Comparison of ENCODE assay signal across 14 cellular contexts in genomic region chr12:79454338-79454777, GRCh38.
A peak's percentile ranks its signal among the peaks of the same experiment; 100 is the strongest.
DNase-seq lines count a peak whose midpoint lies in the region; ATAC-seq and TF ChIP-seq lines count a peak whose summit lies in the region.
"Had no signal": no experiment of that assay in that cellular context is flagged by ENCODE, and none has a peak within 500 bp of the region (broad histone marks: within the 10 kb centered on the region; RNA-seq: fewer than 3 reads in every experiment).

No MANE protein-coding gene starts in this region.

- H2BK120ac ChIP-seq in mesendoderm (ENCODE audit: low read depth, low read length) = no peak overlapping the region

- no peak overlapping the region for H3K4me3 Mint-ChIP-seq in activated CD4-positive, alpha-beta T cell treated with anti-CD3 and anti-CD28 coated beads for 36 hours
- H3K4me3 Mint-ChIP-seq: activated naive CD4-positive, alpha-beta T cell treated with anti-CD3 and anti-CD28 coated beads, Interleukin-2, amount 10 ng/mL, durations not matched to agents 7 days and 5 days had no signal

- H3K4me1 ChIP-seq in ACC112 (ENCODE audit: control insufficient read depth, insufficient read depth, low read length, unreplicated experiment) = peaks cover 39% of the 10 kb centered on the region
- H3K4me1 ChIP-seq in mesendoderm (ENCODE audit: control insufficient read depth, low read depth, low read length) = peaks cover 4% of the 10 kb centered on the region
- H3K4me1 ChIP-seq: lower lobe of right lung, spleen had no signal

- no peak overlapping the region for H2AK5ac ChIP-seq in mesendoderm (ENCODE audit: low read length)

- no peak overlapping the region for H3K4ac ChIP-seq in mesendoderm (ENCODE audit: low read depth, low read length)

- H2BK5ac ChIP-seq in mesendoderm (ENCODE audit: low read length) = no peak overlapping the region

- H3K18ac ChIP-seq in mesendoderm (ENCODE audit: low read length) = peak overlapping the region; percentile 22

- H3K27ac ChIP-seq in ACC112 (ENCODE audit: low read depth, low read length) = peak overlapping the region; percentile 10; the same call in 1 of the 2 replicates
- H3K27ac ChIP-seq in mesendoderm (ENCODE audit: low read depth, low read length) = no peak overlapping the region
- H3K27ac ChIP-seq: HL-60, lower lobe of right lung, spleen had no signal

- TF ChIP-seq CTCF in choroid plexus epithelial cell (conservative IDR thresholded peaks at IDR 0.05; ENCODE audit: low read depth, low read length) = no peak

- no peaks in the 10 kb centered on the region for H3K36me3 ChIP-seq in ACC112 (ENCODE audit: insufficient read depth, low read length)
- H3K36me3 ChIP-seq in mesendoderm (ENCODE audit: control insufficient read depth, insufficient read depth, low read length) = no peaks in the 10 kb centered on the region
- H3K36me3 ChIP-seq: lower lobe of right lung, spleen had no signal

- no peak overlapping the region for H3K23ac ChIP-seq in mesendoderm (ENCODE audit: low read length)

- H4K8ac ChIP-seq in mesendoderm (ENCODE audit: low read depth, low read length) = no peak overlapping the region

- no peak overlapping the region for H4K5ac ChIP-seq in mesendoderm (ENCODE audit: low read length)

- no peak overlapping the region for H3K27ac Mint-ChIP-seq in activated CD4-positive, alpha-beta T cell treated with anti-CD3 and anti-CD28 coated beads for 36 hours
- H3K27ac Mint-ChIP-seq: activated naive CD4-positive, alpha-beta T cell treated with anti-CD3 and anti-CD28 coated beads, Interleukin-2, amount 10 ng/mL, durations not matched to agents 7 days and 5 days had no signal

- POLR2A ChIA-PET in activated CD4-positive, alpha-beta T cell treated with anti-CD3 and anti-CD28 coated beads for 36 hours (lab: Charles Lee) = no interaction called here

- H2BK15ac ChIP-seq in mesendoderm (replicated peaks; ENCODE audit: low read depth) = no peak overlapping the region

- WGBS in mesendoderm (ENCODE audit: extremely low coverage, insufficient coverage, low lambda C conversion rate) = no CpG with 5 or more reads among the region's 3 CpGs

- H2AFZ ChIP-seq in ACC112 (ENCODE audit: low read length, unreplicated experiment) = no peak overlapping the region

- no peaks in the 10 kb centered on the region for H3K79me1 ChIP-seq in mesendoderm (ENCODE audit: low read length)

- DNase-seq in NCI-H226 = peak; percentile 65
- DNase-seq in choroid plexus epithelial cell (ENCODE audit: low read depth) = peak; percentile 90
- DNase-seq in mesendoderm = peak; percentile 10
- no peak for DNase-seq in activated CD4-positive, alpha-beta T cell treated with anti-CD3 and anti-CD28 coated beads for 36 hours
- DNase-seq in epidermal melanocyte (ENCODE audit: insufficient read length, low spot score) = no peak
- DNase-seq in NCI-H748 (lab: John Stamatoyannopoulos, UW; ENCODE audit: unreplicated experiment) = no peak
- DNase-seq: activated CD4-positive, CD25-positive, alpha-beta regulatory T cell treated with anti-CD3 and anti-CD28 coated beads, Interleukin-2, amount 50 U/mL, for 72 hours; activated naive CD4-positive, alpha-beta T cell treated with anti-CD3 and anti-CD28 coated beads, Interleukin-2, amount 10 ng/mL, durations not matched to agents 7 days and 5 days; lower lobe of right lung; NCI-H1436; spleen had no signal

- CTCF ChIA-PET in activated CD4-positive, alpha-beta T cell treated with anti-CD3 and anti-CD28 coated beads for 36 hours (lab: Charles Lee) = no interaction called here

- no peak overlapping the region for H3K56ac ChIP-seq in mesendoderm (ENCODE audit: low read length)

- no peaks in the 10 kb centered on the region for H3K27me3 Mint-ChIP-seq in activated CD4-positive, alpha-beta T cell treated with anti-CD3 and anti-CD28 coated beads for 36 hours
- H3K27me3 Mint-ChIP-seq: activated naive CD4-positive, alpha-beta T cell treated with anti-CD3 and anti-CD28 coated beads, Interleukin-2, amount 10 ng/mL, durations not matched to agents 7 days and 5 days had no signal

- H3K9me3 Mint-ChIP-seq in activated CD4-positive, alpha-beta T cell treated with anti-CD3 and anti-CD28 coated beads for 36 hours (ENCODE audit: low read depth) = no peaks in the 10 kb centered on the region
- H3K9me3 Mint-ChIP-seq: activated naive CD4-positive, alpha-beta T cell treated with anti-CD3 and anti-CD28 coated beads, Interleukin-2, amount 10 ng/mL, durations not matched to agents 7 days and 5 days had no signal

- no peak overlapping the region for H3K9ac ChIP-seq in mesendoderm (ENCODE audit: low read length)

- intact Hi-C loops in activated CD4-positive, alpha-beta T cell treated with anti-CD3 and anti-CD28 coated beads for 36 hours (cut with DNase I, micrococcal nuclease) = no loop called here

- no peaks in the 10 kb centered on the region for H3K36me3 Mint-ChIP-seq in activated CD4-positive, alpha-beta T cell treated with anti-CD3 and anti-CD28 coated beads for 36 hours (ENCODE audit: low read depth)
- H3K36me3 Mint-ChIP-seq: activated naive CD4-positive, alpha-beta T cell treated with anti-CD3 and anti-CD28 coated beads, Interleukin-2, amount 10 ng/mL, durations not matched to agents 7 days and 5 days had no signal

- peak overlapping the region; percentile 26; the same call in 1 of the 2 replicates for H3K4me3 ChIP-seq in ACC112 (ENCODE audit: low read depth, low read length)
- peak overlapping the region; percentile 30 for H3K4me3 ChIP-seq in choroid plexus epithelial cell (ENCODE audit: low read depth, low read length)
- no peak overlapping the region for H3K4me3 ChIP-seq in mesendoderm (ENCODE audit: low read length)
- H3K4me3 ChIP-seq: lower lobe of right lung, spleen had no signal

- ATAC-seq in activated CD4-positive, alpha-beta T cell treated with anti-CD3 and anti-CD28 coated beads for 36 hours = no peak
- no peak for ATAC-seq in HG02588 (IDR thresholded peaks at IDR 0.05; ENCODE audit: unreplicated experiment)

- H3K4me1 Mint-ChIP-seq in activated CD4-positive, alpha-beta T cell treated with anti-CD3 and anti-CD28 coated beads for 36 hours = no peaks in the 10 kb centered on the region
- H3K4me1 Mint-ChIP-seq: activated naive CD4-positive, alpha-beta T cell treated with anti-CD3 and anti-CD28 coated beads, Interleukin-2, amount 10 ng/mL, durations not matched to agents 7 days and 5 days had no signal

- H3K79me2 ChIP-seq in ACC112 (ENCODE audit: control insufficient read depth, insufficient read depth, low read length, unreplicated experiment) = no peaks in the 10 kb centered on the region
- H3K79me2 ChIP-seq in mesendoderm (ENCODE audit: control insufficient read depth, insufficient read depth, low read length) = no peaks in the 10 kb centered on the region

- no peak overlapping the region for H3K4me2 ChIP-seq in mesendoderm (ENCODE audit: low read length)

- no peaks in the 10 kb centered on the region for H3K27me3 ChIP-seq in ACC112 (ENCODE audit: insufficient read depth, low read length)
- no peaks in the 10 kb centered on the region for H3K27me3 ChIP-seq in mesendoderm (ENCODE audit: insufficient read depth, low read length, poor library complexity)
- H3K27me3 ChIP-seq: spleen had no signal

Comparison
In these comparisons a context has a peak if more than half of its experiments do, and no peak if none do; other contexts are left out.
1. DNase-seq: peak in NCI-H226 (single experiment), choroid plexus epithelial cell (single experiment) and mesendoderm (single experiment); none in activated CD4-positive, alpha-beta T cell treated with anti-CD3 and anti-CD28 coated beads for 36 hours (single experiment), epidermal melanocyte (single experiment) and NCI-H748 (single experiment).